8 cellular contexts compared by ENCODE assay signal in genomic region chr14:68792022-68792829, GRCh38. TPM values are rescaled to one million over a fixed set of nuclear protein-coding genes. Genes with fewer than 3 reads are reported as not detected.
DNase-seq lines count a peak whose midpoint lies in the region; ATAC-seq and TF ChIP-seq lines count a peak whose summit lies in the region.

No MANE protein-coding gene starts in this region.

- H3K27me3 Mint-ChIP-seq in GM23338 (ENCODE audit: insufficient read depth, low read depth, poor library complexity), result peaks cover 63% of the 10 kb centered on the region
- peaks cover 47% of the 10 kb centered on the region for H3K27me3 Mint-ChIP-seq in endothelial cell (ENCODE audit: unreplicated experiment)
- H3K27me3 Mint-ChIP-seq in nephron (ENCODE audit: low read depth), result peaks cover 10% of the 10 kb centered on the region

- H3K9me3 Mint-ChIP-seq in GM23338 (peaks cover 15% of the 10 kb centered on the region), endothelial cell (ENCODE audit: unreplicated experiment) (no peaks in the 10 kb centered on the region), nephron (no peaks in the 10 kb centered on the region)

- peaks cover 58% of the 10 kb centered on the region for H3K79me2 ChIP-seq in GM23338 (replicated peaks; ENCODE audit: insufficient read depth)

- H2AFZ ChIP-seq in GM23338, result no peak overlapping the region

- H3F3A ChIP-seq in GM23338 (replicated peaks; ENCODE audit: low read depth), result peaks cover 35% of the 10 kb centered on the region

- no peaks in the 10 kb centered on the region for H3K9me2 ChIP-seq in GM23338 (ENCODE audit: insufficient read depth)

- ATAC-seq in GM23338, result no peak
- no peak for ATAC-seq in HG03095 (IDR thresholded peaks at IDR 0.05; ENCODE audit: unreplicated experiment)
- ATAC-seq in GM21360 (IDR thresholded peaks at IDR 0.05; ENCODE audit: unreplicated experiment), result no peak
- ATAC-seq in HG03280 (IDR thresholded peaks at IDR 0.05; ENCODE audit: unreplicated experiment), result no peak
- no peak for ATAC-seq in GM18858 (IDR thresholded peaks at IDR 0.05; ENCODE audit: unreplicated experiment)

- H3K4me3 ChIP-seq in GM23338 (peak overlapping the region; percentile 92), SJSA1 (peak overlapping the region; percentile 59)

- H3K27ac Mint-ChIP-seq in GM23338, result peak overlapping the region; percentile 100
- peak overlapping the region; percentile 89 for H3K27ac Mint-ChIP-seq in endothelial cell (ENCODE audit: unreplicated experiment)
- peak overlapping the region; percentile 97 to 100 (median 100) for H3K27ac Mint-ChIP-seq in nephron

- peaks cover 66% of the 10 kb centered on the region for H3K36me3 Mint-ChIP-seq in GM23338 (ENCODE audit: low read depth)
- peaks cover 54% of the 10 kb centered on the region for H3K36me3 Mint-ChIP-seq in endothelial cell (ENCODE audit: low read depth, unreplicated experiment)
- peaks cover 56% of the 10 kb centered on the region for H3K36me3 Mint-ChIP-seq in nephron (ENCODE audit: low read depth)

- H3K27me3 ChIP-seq in GM23338 (ENCODE audit: insufficient read depth) (no peaks in the 10 kb centered on the region), SJSA1 (replicated peaks) (no peaks in the 10 kb centered on the region)

- H3K4me3 Mint-ChIP-seq in GM23338, result peak overlapping the region; percentile 95
- H3K4me3 Mint-ChIP-seq in endothelial cell (ENCODE audit: unreplicated experiment), result peak overlapping the region; percentile 99
- H3K4me3 Mint-ChIP-seq in nephron, result peak overlapping the region; percentile 99 to 100 (median 99)

- no peak for TF ChIP-seq CTCF in GM23338 (conservative IDR thresholded peaks at IDR 0.05; ENCODE audit: low read depth in 2 of 2)
- no peak for TF ChIP-seq CTCF in endothelial cell (IDR thresholded peaks at IDR 0.05; ENCODE audit: unreplicated experiment)
- no peak for TF ChIP-seq CTCF in nephron (IDR thresholded peaks at IDR 0.05; ENCODE audit: unreplicated experiment in 3 of 3)

- DNase-seq in GM23338 (ENCODE audit: low spot score), result peak; percentile 39
- no peak for DNase-seq in SJSA1 (ENCODE audit: low read depth in 1 of 2, low spot score in 2 of 2)
- no peak for DNase-seq in endothelial cell (ENCODE audit: low spot score)

- H4K20me1 ChIP-seq in GM23338 (replicated peaks; ENCODE audit: insufficient read depth), result peaks cover 18% of the 10 kb centered on the region

- H3K36me3 ChIP-seq in GM23338 (ENCODE audit: insufficient read depth), result peaks cover 28% of the 10 kb centered on the region
- peaks cover 37% of the 10 kb centered on the region for H3K36me3 ChIP-seq in SJSA1

- peaks cover 41% of the 10 kb centered on the region for H3K4me1 Mint-ChIP-seq in GM23338
- peaks cover 65% of the 10 kb centered on the region for H3K4me1 Mint-ChIP-seq in endothelial cell (ENCODE audit: unreplicated experiment)
- peaks cover 20% of the 10 kb centered on the region for H3K4me1 Mint-ChIP-seq in nephron

- H3K4me2 ChIP-seq in GM23338, result peak overlapping the region; percentile 97

- H3K4me1 ChIP-seq in GM23338 (ENCODE audit: insufficient read depth), result peaks cover 16% of the 10 kb centered on the region; the same call in 1 of the 2 replicates
- H3K4me1 ChIP-seq in SJSA1 (replicated peaks), result peaks cover 34% of the 10 kb centered on the region

- peak overlapping the region; percentile 100 for H3K27ac ChIP-seq in GM23338 (ENCODE audit: low read depth)
- H3K27ac ChIP-seq in SJSA1, result peak overlapping the region; percentile 98

- H3K9me3 ChIP-seq in SJSA1 (replicated peaks), result no peaks in the 10 kb centered on the region

TF ChIP-seq in GM23338, 12 proteins besides CTCF, POLR2A, EP300 and RAD21:
- TF ChIP-seq STAT1 (IDR thresholded peaks at IDR 0.05; ENCODE audit: unreplicated experiment) (no peak), JUNB (IDR thresholded peaks at IDR 0.05; ENCODE audit: unreplicated experiment) (no peak), ETS1 (IDR thresholded peaks at IDR 0.05) (no peak), REST (IDR thresholded peaks at IDR 0.05; ENCODE audit: unreplicated experiment) (no peak)
TF ChIP-seq in GM23338: peak in this region for 0.

RNA-seq across cellular contexts. Expression of gene ZFP36L1, which starts 0.6 kb away (rescaled TPM):
- 108 and 148 TPM in 2 replicates for total RNA-seq in GM23338 (2014; rRNA removed; shearing (Covaris generic))
- polyA plus RNA-seq in GM23338 (2016; fragmentation: Nextera tagmentation; extraction: Ambion mirVana), result 359 and 382 TPM in 2 replicates
- 11.0 and 22.0 TPM in 2 replicates for total RNA-seq in SJSA1 (2014; rRNA removed; shearing (Covaris generic))
- 385 TPM for total RNA-seq in endothelial cell (ENCODE audit: unreplicated experiment)
